20 cellular contexts compared by ENCODE assay signal in genomic region chr6:141580988-141581387, GRCh38.
DNase-seq lines count a peak whose midpoint lies in the region; TF ChIP-seq lines count a peak whose summit lies in the region.
"Had no signal": no experiment of that assay in that cellular context is flagged by ENCODE, and none has a peak within 500 bp of the region (broad histone marks: within the 10 kb centered on the region; RNA-seq: fewer than 3 reads in every experiment).

No MANE protein-coding gene starts in this region.

- H3K9ac ChIP-seq in mammary epithelial cell (ENCODE audit: insufficient read depth, low read length) = no peak overlapping the region

- WGBS in mammary epithelial cell (ENCODE audit: low coverage, missing lambda C conversion rate) = 73% methylated on average over 2 of the region's 2 CpGs

- no peaks in the 10 kb centered on the region for H3K36me3 ChIP-seq in mammary epithelial cell (ENCODE audit: insufficient read depth, low read length)
- H3K36me3 ChIP-seq in breast epithelium = no peaks in the 10 kb centered on the region
- H3K36me3 ChIP-seq: thyroid gland had no signal

- no peaks in the 10 kb centered on the region for H4K20me1 ChIP-seq in mammary epithelial cell (ENCODE audit: insufficient read depth, low read length)

- TF ChIP-seq CTCF in mammary epithelial cell (conservative IDR thresholded peaks at IDR 0.05 in 1 of 2, IDR thresholded peaks at IDR 0.05 in 1 of 2; ENCODE audit: extremely low read depth in 1 of 2, insufficient read depth in 1 of 2, low read depth in 1 of 2, low read length in 2 of 2) (no peak), breast epithelium (IDR thresholded peaks at IDR 0.05) (no peak), fibroblast of the aortic adventitia (IDR thresholded peaks at IDR 0.05; ENCODE audit: insufficient read depth, low read length) (no peak), GM20000 (IDR thresholded peaks at IDR 0.05; ENCODE audit: extremely low read depth, missing control alignments) (no peak), dorsolateral prefrontal cortex (IDR thresholded peaks at IDR 0.05 in 54 of 56, conservative IDR thresholded peaks at IDR 0.05 in 2 of 56; ENCODE audit: low read depth in 1 of 56, partially characterized antibody in 56 of 56) (no peak)

- H3K4me1 ChIP-seq in mammary epithelial cell (ENCODE audit: insufficient read depth, low read length) (peaks cover 7% of the 10 kb centered on the region), breast epithelium (no peaks in the 10 kb centered on the region)
- H3K4me1 ChIP-seq: thyroid gland had no signal

- CTCF ChIA-PET in mammary epithelial cell (lab: Charles Lee; ENCODE audit: low non-redundant PET) = no interaction called here

- no peak overlapping the region for H2AFZ ChIP-seq in mammary epithelial cell (ENCODE audit: low read depth, low read length)

- H3K79me2 ChIP-seq in mammary epithelial cell (ENCODE audit: insufficient read depth, low read length) = no peaks in the 10 kb centered on the region

- no peak for TF ChIP-seq POLR2A in breast epithelium (IDR thresholded peaks at IDR 0.05)

- in situ Hi-C loops in mammary epithelial cell (cut with MboI; ENCODE audit: low sequenced_read_pairs in 2 of 2) = no loop called here

- dilution Hi-C loops in mammary epithelial cell (cut with HindIII; ENCODE audit: low sequenced_read_pairs) = no loop called here

- H3K9me3 ChIP-seq in mammary epithelial cell (replicated peaks; ENCODE audit: insufficient read depth, low read length) (no peaks in the 10 kb centered on the region), breast epithelium (no peaks in the 10 kb centered on the region)
- H3K9me3 ChIP-seq: thyroid gland had no signal

- no peak overlapping the region for H3K4me2 ChIP-seq in mammary epithelial cell (ENCODE audit: insufficient read depth, low read depth, low read length)

- H3K4me3 ChIP-seq in mammary epithelial cell (replicated peaks in 1 of 3; ENCODE audit: insufficient read depth in 1 of 3, low read depth in 2 of 3, low read length in 3 of 3) (no peak overlapping the region), breast epithelium (no peak overlapping the region), fibroblast of the aortic adventitia (ENCODE audit: low read depth, low read length) (no peak overlapping the region), dorsolateral prefrontal cortex (no peak overlapping the region)
- H3K4me3 ChIP-seq: K562, thyroid gland had no signal

- H3K27me3 ChIP-seq in mammary epithelial cell (ENCODE audit: insufficient read depth, low read length) = no peaks in the 10 kb centered on the region
- no peaks in the 10 kb centered on the region for H3K27me3 ChIP-seq in breast epithelium
- no peaks in the 10 kb centered on the region for H3K27me3 ChIP-seq in dorsolateral prefrontal cortex
- H3K27me3 ChIP-seq: thyroid gland had no signal

- no peak overlapping the region for H3K27ac ChIP-seq in mammary epithelial cell (ENCODE audit: insufficient read depth, low read depth, low read length)
- H3K27ac ChIP-seq in breast epithelium = no peak overlapping the region
- no peak overlapping the region for H3K27ac ChIP-seq in dorsolateral prefrontal cortex
- H3K27ac ChIP-seq: 22Rv1, thyroid gland had no signal

- peak; percentile 56 for DNase-seq in mammary epithelial cell
- no peak for DNase-seq in breast epithelium (ENCODE audit: low spot score in 2 of 2)
- DNase-seq in SW480 (ENCODE audit: low spot score) = peak; percentile 21
- DNase-seq in fibroblast of the aortic adventitia (ENCODE audit: low read depth) = peak; percentile 80
- no peak for DNase-seq in NCI-H748 treated with DMSO at 0.1 percent for 48 hours (lab: John Stamatoyannopoulos, UW)
- DNase-seq in GM20000 (ENCODE audit: low spot score) = no peak
- no peak for DNase-seq in dorsolateral prefrontal cortex
- DNase-seq in NCI-H82 (lab: John Stamatoyannopoulos, UW) = no peak
- DNase-seq: activated CD4-positive, alpha-beta T cell treated with anti-CD3 and anti-CD28 coated beads, Interleukin-2, amount 50 U/mL, for 4 hours; activated T-cell treated with anti-CD3 and anti-CD28 coated beads, Interleukin-2, amount 50 U/mL, for 4 hours; CD8-positive, alpha-beta T cell; endodermal cell; glutamatergic neuron; NCI-H1105 treated with DMSO at 0.1 percent for 48 hours; NCI-H2171 treated with DMSO at 0.1 percent for 48 hours; Right ventricle myocardium superior; stimulated activated CD4-positive, alpha-beta T cell treated with anti-CD3 and anti-CD28 coated beads, Interleukin-4, amount 100 ng/mL, for 24 hours; thyroid gland had no signal

- BruUV-seq in mammary epithelial cell (replicated peaks; lab: Mats Ljungman, UMichigan) = no TSS peak

- intact Hi-C loops in mammary epithelial cell (cut with micrococcal nuclease) = no loop called here
- intact Hi-C loops in breast epithelium (cut with DNase I; ENCODE audit: low total_unique reads) = no loop called here
- intact Hi-C loops in dorsolateral prefrontal cortex (cut with DNase I) = no loop called here

Comparison
In these comparisons a context has a peak if more than half of its experiments do, and no peak if none do; other contexts are left out.
1. DNase-seq: peak in mammary epithelial cell (single experiment), SW480 (single experiment) and fibroblast of the aortic adventitia (single experiment); none in breast epithelium (0 of 2), NCI-H748 treated with DMSO at 0.1 percent for 48 hours (single experiment), GM20000 (single experiment), dorsolateral prefrontal cortex (0 of 10) and NCI-H82 (single experiment).